Comparison of ENCODE assay signal across 1 cellular context in the genomic region with DNA sequence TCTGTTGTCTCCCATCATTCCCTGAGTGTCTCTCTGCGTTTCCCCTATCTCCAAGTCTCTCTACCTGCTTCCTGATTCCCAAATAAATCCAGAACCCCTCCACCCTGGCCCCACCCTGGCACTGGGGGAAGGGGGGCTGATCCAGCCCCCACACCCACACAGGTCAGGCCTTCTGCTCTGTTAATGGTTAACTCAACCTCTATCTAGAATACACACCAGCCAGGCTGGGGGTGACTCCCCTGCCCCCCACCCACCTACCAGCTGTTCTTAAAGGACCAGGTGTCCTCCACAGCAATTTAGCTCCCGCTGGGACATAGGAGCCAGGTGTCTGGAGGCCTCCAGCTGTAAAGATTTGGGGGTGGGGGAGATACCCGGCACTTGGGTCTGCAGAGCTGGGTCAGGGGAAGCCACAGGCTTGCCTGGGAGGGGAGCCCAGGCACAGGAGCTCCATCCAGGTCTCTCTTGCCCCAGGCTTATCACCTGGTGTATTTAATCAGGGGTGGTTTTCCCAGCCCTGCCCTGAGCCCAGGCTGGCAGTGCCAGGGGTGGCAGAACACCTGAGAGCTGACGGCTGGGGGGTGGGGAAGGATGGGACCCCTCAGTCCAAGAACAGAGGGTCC.
TF ChIP-seq lines count a peak whose summit lies in the region.

No MANE protein-coding gene starts in this region.

TF ChIP-seq in HEK293, 187 proteins besides CTCF, POLR2A, EP300 and RAD21 (continued from another document):
- TF ChIP-seq, protein P1, sequence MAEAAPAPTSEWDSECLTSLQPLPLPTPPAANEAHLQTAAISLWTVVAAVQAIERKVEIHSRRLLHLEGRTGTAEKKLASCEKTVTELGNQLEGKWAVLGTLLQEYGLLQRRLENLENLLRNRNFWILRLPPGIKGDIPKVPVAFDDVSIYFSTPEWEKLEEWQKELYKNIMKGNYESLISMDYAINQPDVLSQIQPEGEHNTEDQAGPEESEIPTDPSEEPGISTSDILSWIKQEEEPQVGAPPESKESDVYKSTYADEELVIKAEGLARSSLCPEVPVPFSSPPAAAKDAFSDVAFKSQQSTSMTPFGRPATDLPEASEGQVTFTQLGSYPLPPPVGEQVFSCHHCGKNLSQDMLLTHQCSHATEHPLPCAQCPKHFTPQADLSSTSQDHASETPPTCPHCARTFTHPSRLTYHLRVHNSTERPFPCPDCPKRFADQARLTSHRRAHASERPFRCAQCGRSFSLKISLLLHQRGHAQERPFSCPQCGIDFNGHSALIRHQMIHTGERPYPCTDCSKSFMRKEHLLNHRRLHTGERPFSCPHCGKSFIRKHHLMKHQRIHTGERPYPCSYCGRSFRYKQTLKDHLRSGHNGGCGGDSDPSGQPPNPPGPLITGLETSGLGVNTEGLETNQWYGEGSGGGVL (tag by site-specific recombination; IDR thresholded peaks at IDR 0.05), result 0 out of 2 replicates have a peak, but pooled peaks have one; percentile 3
- no peak for TF ChIP-seq KLF7 (tag by site-specific recombination; IDR thresholded peaks at IDR 0.05; ENCODE audit: borderline replicate concordance)
- TF ChIP-seq, protein P2, sequence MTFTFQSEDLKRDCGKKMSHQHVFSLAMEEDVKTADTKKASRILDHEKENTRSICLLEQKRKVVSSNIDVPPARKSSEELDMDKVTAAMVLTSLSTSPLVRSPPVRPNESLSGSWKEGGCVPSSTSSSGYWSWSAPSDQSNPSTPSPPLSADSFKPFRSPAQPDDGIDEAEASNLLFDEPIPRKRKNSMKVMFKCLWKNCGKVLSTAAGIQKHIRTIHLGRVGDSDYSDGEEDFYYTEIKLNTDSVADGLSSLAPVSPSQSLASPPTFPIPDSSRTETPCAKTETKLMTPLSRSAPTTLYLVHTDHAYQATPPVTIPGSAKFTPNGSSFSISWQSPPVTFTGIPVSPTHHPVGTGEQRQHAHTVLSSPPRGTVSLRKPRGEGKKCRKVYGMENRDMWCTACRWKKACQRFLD (tag by site-specific recombination; IDR thresholded peaks at IDR 0.05), result no peak
- no peak for TF ChIP-seq ZBTB21 (tag by site-specific recombination; IDR thresholded peaks at IDR 0.05)
- no peak for TF ChIP-seq ZNF623 (tag by site-specific recombination; IDR thresholded peaks at IDR 0.05)
- TF ChIP-seq ZNF596 (tag by site-specific recombination; IDR thresholded peaks at IDR 0.05), result no peak
- peak; percentile 58 for TF ChIP-seq KLF1 (tag by site-specific recombination; IDR thresholded peaks at IDR 0.05)
- peak; percentile 80 for TF ChIP-seq ZFHX2 (tag by site-specific recombination; conservative IDR thresholded peaks at IDR 0.05)
- 0 out of 2 replicates have a peak, but pooled peaks have one; percentile 7 for TF ChIP-seq HOXC10 (CRISPR knock-in tag; IDR thresholded peaks at IDR 0.05)
- TF ChIP-seq ZSCAN16 (tag by site-specific recombination; IDR thresholded peaks at IDR 0.05), result no peak
- TF ChIP-seq ZNF19 (tag by site-specific recombination; IDR thresholded peaks at IDR 0.05; ENCODE audit: low read depth), result no peak
- TF ChIP-seq ZNF571 (tag by site-specific recombination; IDR thresholded peaks at IDR 0.05), result no peak
